In the genomic region with DNA sequence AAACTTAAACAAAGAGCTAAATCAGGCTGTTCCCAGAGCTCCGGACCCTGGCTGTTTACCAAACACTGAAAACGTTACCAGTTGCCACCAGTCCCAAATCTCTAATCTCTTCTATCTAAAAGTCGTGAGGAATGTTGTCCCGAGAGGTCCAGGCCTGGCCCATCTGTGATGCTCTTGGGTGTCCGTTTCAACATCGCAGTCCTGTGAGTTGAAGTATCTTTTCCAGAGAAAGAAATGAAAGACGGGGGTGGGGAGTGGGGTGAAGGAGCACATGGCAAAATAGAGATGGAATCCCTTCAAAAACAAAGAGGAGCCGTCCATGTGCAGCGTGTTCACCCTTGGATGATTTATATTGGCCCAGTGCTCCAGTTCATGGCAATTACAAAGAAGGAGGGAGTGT, we compare ENCODE assay signal across 13 cellular contexts.
DNase-seq lines count a peak whose midpoint lies in the region; ATAC-seq and TF ChIP-seq lines count a peak whose summit lies in the region.
"Had no signal": no experiment of that assay in that cellular context is flagged by ENCODE, and none has a peak within 500 bp of the region (broad histone marks: within the 10 kb centered on the region; RNA-seq: fewer than 3 reads in every experiment).

No MANE protein-coding gene starts in this region.

- no peaks in the 10 kb centered on the region for H3K9me3 Mint-ChIP-seq in progenitor cell of endocrine pancreas (ENCODE audit: low read depth)
- no peaks in the 10 kb centered on the region for H3K9me3 Mint-ChIP-seq in T-helper 2 cell treated with Interferon-gamma antibody and Interleukin-4, amounts not matched to agents 5 μg/mL and 100 μg/mL, for 36 hours
- H3K9me3 Mint-ChIP-seq: activated CD4-positive, alpha-beta memory T cell treated with anti-CD3 and anti-CD28 coated beads, Interleukin-2, amount 10 ng/mL, durations not matched to agents 7 days and 5 days; activated naive CD4-positive, alpha-beta T cell treated with anti-CD3 and anti-CD28 coated beads for 36 hours had no signal

- H3K27ac ChIP-seq in AG04450 (ENCODE audit: low read depth, low read length) (peak overlapping the region; percentile 31), RWPE2 (ENCODE audit: poor library complexity, severe bottlenecking) (peak overlapping the region; percentile 45), heart right ventricle (peak overlapping the region in 7 of 10 donors; percentile 22 to 74 (median 64))

- POLR2A ChIA-PET in AG04450 (lab: Yijun Ruan, JAX), result no interaction called here

- TF ChIP-seq CTCF in AG04450 (IDR thresholded peaks at IDR 0.05; ENCODE audit: low read depth, low read length), result no peak
- TF ChIP-seq CTCF in RWPE2 (IDR thresholded peaks at IDR 0.05; ENCODE audit: poor library complexity, severe bottlenecking), result no peak
- no peak for TF ChIP-seq CTCF in heart right ventricle (IDR thresholded peaks at IDR 0.05)
- no peak for TF ChIP-seq CTCF in progenitor cell of endocrine pancreas (IDR thresholded peaks at IDR 0.05; ENCODE audit: unreplicated experiment)

- peaks cover 22% of the 10 kb centered on the region for H3K4me1 Mint-ChIP-seq in progenitor cell of endocrine pancreas (ENCODE audit: low read depth)
- H3K4me1 Mint-ChIP-seq in T-helper 2 cell treated with Interferon-gamma antibody and Interleukin-4, amounts not matched to agents 5 μg/mL and 100 μg/mL, for 36 hours (ENCODE audit: low read depth), result peaks cover 14% of the 10 kb centered on the region

- WGBS in heart right ventricle, 2 donors, result 42 to 48% methylated on average over 9 of the region's 9 CpGs

- H3K36me3 Mint-ChIP-seq in progenitor cell of endocrine pancreas (ENCODE audit: insufficient read depth), result no peaks in the 10 kb centered on the region
- no peaks in the 10 kb centered on the region for H3K36me3 Mint-ChIP-seq in T-helper 2 cell treated with Interferon-gamma antibody and Interleukin-4, amounts not matched to agents 5 μg/mL and 100 μg/mL, for 36 hours (ENCODE audit: low read depth)

- DNase-seq in AG04450 (ENCODE audit: low read depth, low spot score) (no peak), RWPE2 (ENCODE audit: low spot score) (no peak), heart right ventricle (no peak), progenitor cell of endocrine pancreas (ENCODE audit: low spot score, unreplicated experiment) (no peak), inferior parietal cortex (ENCODE audit: extremely low spot score) (no peak)
- no peak for DNase-seq in T-helper 2 cell treated with Interferon-gamma antibody and Interleukin-4, amounts not matched to agents 5 μg/mL and 100 μg/mL, for 36 hours (ENCODE audit: low spot score)
- DNase-seq in stimulated activated CD8-positive, alpha-beta memory T cell treated with anti-CD3 and anti-CD28 coated beads, Interleukin-4, amount 100 ng/mL, for 48 hours, result no peak
- no peak for DNase-seq in activated CD4-positive, alpha-beta T cell treated with anti-CD3 and anti-CD28 coated beads, Interleukin-2, amount 50 U/mL, for 4 hours
- DNase-seq: activated CD4-positive, alpha-beta memory T cell treated with anti-CD3 and anti-CD28 coated beads, Interleukin-2, amount 10 ng/mL, durations not matched to agents 7 days and 5 days; activated naive CD4-positive, alpha-beta T cell treated with anti-CD3 and anti-CD28 coated beads for 36 hours; foreskin melanocyte; T-helper 2 cell had no signal

- H3K27ac Mint-ChIP-seq in progenitor cell of endocrine pancreas, result peak overlapping the region; percentile 33
- no peak overlapping the region for H3K27ac Mint-ChIP-seq in T-helper 2 cell treated with Interferon-gamma antibody and Interleukin-4, amounts not matched to agents 5 μg/mL and 100 μg/mL, for 36 hours
- H3K27ac Mint-ChIP-seq: activated CD4-positive, alpha-beta memory T cell treated with anti-CD3 and anti-CD28 coated beads, Interleukin-2, amount 10 ng/mL, durations not matched to agents 7 days and 5 days; activated naive CD4-positive, alpha-beta T cell treated with anti-CD3 and anti-CD28 coated beads for 36 hours had no signal

- H3K27me3 ChIP-seq in AG04450 (ENCODE audit: control insufficient read depth, insufficient read depth, low read length) (peaks cover 3% of the 10 kb centered on the region), RWPE2 (ENCODE audit: insufficient read depth, poor library complexity, severe bottlenecking) (no peaks in the 10 kb centered on the region), heart right ventricle (no peaks in the 10 kb centered on the region)
- H3K27me3 ChIP-seq: left lung had no signal

- ATAC-seq in RWPE2 (ENCODE audit: low read depth) (no peak), heart right ventricle (peak in 1 of 8 donors; percentile 1)

- intact Hi-C loops in heart right ventricle (cut with DNase I), result no loop called here

- CTCF ChIA-PET in AG04450 (lab: Charles Lee), result interaction anchor here (0.6 to 1.0 kb wide), 5 partner anchors 21 to 576 kb away, joined by 3 to 4 read pairs (median 3); no protein-coding TSS in a partner anchor

- H3K36me3 ChIP-seq in RWPE2 (ENCODE audit: low read depth) (no peaks in the 10 kb centered on the region), heart right ventricle (no peaks in the 10 kb centered on the region)
- H3K36me3 ChIP-seq: left lung had no signal

- H3K4me3 Mint-ChIP-seq in progenitor cell of endocrine pancreas (ENCODE audit: low read depth), result no peak overlapping the region
- no peak overlapping the region for H3K4me3 Mint-ChIP-seq in T-helper 2 cell treated with Interferon-gamma antibody and Interleukin-4, amounts not matched to agents 5 μg/mL and 100 μg/mL, for 36 hours
- H3K4me3 Mint-ChIP-seq: activated CD4-positive, alpha-beta memory T cell treated with anti-CD3 and anti-CD28 coated beads, Interleukin-2, amount 10 ng/mL, durations not matched to agents 7 days and 5 days; activated naive CD4-positive, alpha-beta T cell treated with anti-CD3 and anti-CD28 coated beads for 36 hours had no signal

- H3K4me1 ChIP-seq in RWPE2 (ENCODE audit: insufficient read depth, poor library complexity, severe bottlenecking) (peaks cover 24% of the 10 kb centered on the region), heart right ventricle (peaks cover 8 to 47% (median 37%) of the 10 kb centered on the region in 9 donors)

- H3K4me3 ChIP-seq in AG04450 (ENCODE audit: low read depth, low read length) (no peak overlapping the region), RWPE2 (ENCODE audit: severe bottlenecking) (no peak overlapping the region), heart right ventricle (no peak overlapping the region)
- H3K4me3 ChIP-seq: left lung had no signal

- H3K27me3 Mint-ChIP-seq in progenitor cell of endocrine pancreas, result peaks cover 9% of the 10 kb centered on the region
- peaks cover 22% of the 10 kb centered on the region for H3K27me3 Mint-ChIP-seq in T-helper 2 cell treated with Interferon-gamma antibody and Interleukin-4, amounts not matched to agents 5 μg/mL and 100 μg/mL, for 36 hours (ENCODE audit: low read depth)

- H3K9me3 ChIP-seq in AG04450 (ENCODE audit: control insufficient read depth, insufficient read depth, low read length) (no peaks in the 10 kb centered on the region), RWPE2 (ENCODE audit: severe bottlenecking) (no peaks in the 10 kb centered on the region), heart right ventricle (no peaks in the 10 kb centered on the region)
- H3K9me3 ChIP-seq: left lung had no signal
